21 cellular contexts compared by ENCODE assay signal in genomic region chr1:20875198-20875973, GRCh38.
"Had no signal": no experiment of that assay in that cellular context is flagged by ENCODE, and none has a peak within 500 bp of the region (broad histone marks: within the 10 kb centered on the region; RNA-seq: fewer than 3 reads in every experiment).

No MANE protein-coding gene starts in this region.

- H3K4me1 ChIP-seq: foreskin keratinocyte, thyroid gland had no signal

- H3K27me3 Mint-ChIP-seq: activated CD4-positive, alpha-beta T cell treated with anti-CD3 and anti-CD28 coated beads, Interleukin-2, amount 10 ng/mL, durations not matched to agents 7 days and 5 days; activated naive CD4-positive, alpha-beta T cell treated with anti-CD3 and anti-CD28 coated beads, Interleukin-2, amount 50 U/mL, for 24 hours; naive thymus-derived CD4-positive, alpha-beta T cell had no signal

- H3K4me3 Mint-ChIP-seq: activated CD4-positive, alpha-beta T cell treated with anti-CD3 and anti-CD28 coated beads, Interleukin-2, amount 10 ng/mL, durations not matched to agents 7 days and 5 days; activated naive CD4-positive, alpha-beta T cell treated with anti-CD3 and anti-CD28 coated beads, Interleukin-2, amount 50 U/mL, for 24 hours; naive thymus-derived CD4-positive, alpha-beta T cell had no signal

- H3K27ac ChIP-seq: epithelial cell of prostate, foreskin keratinocyte, thyroid gland had no signal

- H3K4me1 Mint-ChIP-seq: activated naive CD4-positive, alpha-beta T cell treated with anti-CD3 and anti-CD28 coated beads, Interleukin-2, amount 50 U/mL, for 24 hours had no signal

- H3K4me3 ChIP-seq: lung, spleen, thyroid gland had no signal

- ATAC-seq: activated CD4-positive, CD25-positive, alpha-beta regulatory T cell treated with anti-CD3 and anti-CD28 coated beads, Interleukin-2, amount 50 U/mL, for 24 hours; foreskin keratinocyte; left cardiac atrium; naive thymus-derived CD4-positive, alpha-beta T cell had no signal

- DNase-seq: activated CD4-positive, alpha-beta T cell treated with anti-CD3 and anti-CD28 coated beads, Interleukin-2, amount 10 ng/mL, durations not matched to agents 7 days and 5 days; activated CD8-positive, alpha-beta memory T cell treated with anti-CD3 and anti-CD28 coated beads for 24 hours; activated CD8-positive, alpha-beta memory T cell treated with anti-CD3 and anti-CD28 coated beads, Interleukin-2, amount 50 U/mL, for 48 hours; activated gamma-delta T cell; activated T-cell treated with anti-CD3 and anti-CD28 coated beads, Interleukin-2, amount 50 U/mL, for 48 hours; cerebellar nuclear complex; foreskin keratinocyte; hippocampal formation; left cardiac atrium; naive thymus-derived CD4-positive, alpha-beta T cell; nucleus accumbens; posterior cingulate gyrus; retina; spleen; stimulated activated naive CD4-positive, alpha-beta T cell treated with Interleukin-2 at 50 U/mL for 16 hours; T-helper 1 cell; thyroid gland had no signal

- H3K9me3 Mint-ChIP-seq: activated CD4-positive, alpha-beta T cell treated with anti-CD3 and anti-CD28 coated beads, Interleukin-2, amount 10 ng/mL, durations not matched to agents 7 days and 5 days; activated naive CD4-positive, alpha-beta T cell treated with anti-CD3 and anti-CD28 coated beads, Interleukin-2, amount 50 U/mL, for 24 hours; naive thymus-derived CD4-positive, alpha-beta T cell had no signal

- H3K9me3 ChIP-seq: spleen, thyroid gland had no signal

- H3K27me3 ChIP-seq: foreskin keratinocyte, spleen, thyroid gland had no signal

- H3K27ac Mint-ChIP-seq: activated CD4-positive, alpha-beta T cell treated with anti-CD3 and anti-CD28 coated beads, Interleukin-2, amount 10 ng/mL, durations not matched to agents 7 days and 5 days; activated naive CD4-positive, alpha-beta T cell treated with anti-CD3 and anti-CD28 coated beads, Interleukin-2, amount 50 U/mL, for 24 hours had no signal
